In genomic region chr11:102620858-102621561, GRCh38 we compare ENCODE assay signal across 12 cellular contexts. TPM values are rescaled to one million over a fixed set of nuclear protein-coding genes. Genes with fewer than 3 reads are reported as not detected.
A peak's percentile ranks its signal among the peaks of the same experiment; 100 is the strongest.
DNase-seq lines count a peak whose midpoint lies in the region; ATAC-seq, FAIRE-seq and TF ChIP-seq lines count a peak whose summit lies in the region.
"Had no signal": no experiment of that assay in that cellular context is flagged by ENCODE, and none has a peak within 500 bp of the region (broad histone marks: within the 10 kb centered on the region; RNA-seq: fewer than 3 reads in every experiment).

No MANE protein-coding gene starts in this region.

- no peak for TF ChIP-seq POLR2A in transverse colon (IDR thresholded peaks at IDR 0.05)

- H3K27me3 ChIP-seq in transverse colon = no peaks in the 10 kb centered on the region
- H3K27me3 ChIP-seq: foreskin keratinocyte had no signal

- peak; percentile 64 for FAIRE-seq in HTR-8/SVneo (lab: Jason Lieb, UNC)

- DNase-seq in EL = peak; percentile 66
- DNase-seq in HTR-8/SVneo (ENCODE audit: insufficient read length, low spot score) = no peak
- peak; percentile 80 for DNase-seq in fibroblast of mammary gland (ENCODE audit: low read depth)
- DNase-seq in transverse colon = no peak
- DNase-seq in ecto neural progenitor cell (ENCODE audit: low spot score) = no peak
- DNase-seq in posterior vena cava (ENCODE audit: low spot score) = no peak
- DNase-seq in medulla oblongata (ENCODE audit: extremely low spot score) = no peak
- DNase-seq: activated gamma-delta T cell treated with Interleukin-2 at 50 U/mL for 16 hours; CD8-positive, alpha-beta memory T cell; foreskin keratinocyte; NCI-H446 treated with DMSO at 0.1 percent for 48 hours had no signal

- ATAC-seq in GM21423 (IDR thresholded peaks at IDR 0.05; ENCODE audit: unreplicated experiment) = peak; percentile 69
- ATAC-seq: foreskin keratinocyte had no signal

- in situ Hi-C loops in transverse colon (cut with MboI; ENCODE audit: low pct_ligation_motif_present in 1 of 4, low pct_unique_long_range_greater_than_20kb in 1 of 4, low sequenced_read_pairs in 3 of 4) = no loop called here

- H3K27ac ChIP-seq in transverse colon = no peak overlapping the region
- H3K27ac ChIP-seq: foreskin keratinocyte had no signal

- no peaks in the 10 kb centered on the region for H3K9me3 ChIP-seq in transverse colon

- no peak for TF ChIP-seq EP300 in transverse colon (IDR thresholded peaks at IDR 0.05; ENCODE audit: low read depth)

- intact Hi-C loops in transverse colon (cut with DNase I; ENCODE audit: low total_unique reads) = no loop called here
- intact Hi-C loops in posterior vena cava (cut with DNase I) = no loop called here

- H3K4me1 ChIP-seq in transverse colon = no peaks in the 10 kb centered on the region
- H3K4me1 ChIP-seq: foreskin keratinocyte had no signal

- 50 to 80% methylated on average over 8 to 12 of the region's 12 CpGs for WGBS in transverse colon (ENCODE audit: low coverage in 1 of 2), 2 donors

- no peak for TF ChIP-seq CTCF in fibroblast of mammary gland (conservative IDR thresholded peaks at IDR 0.05; ENCODE audit: control insufficient read depth, insufficient read depth, low read depth, low read length)
- no peak for TF ChIP-seq CTCF in transverse colon (IDR thresholded peaks at IDR 0.05)

- no peak overlapping the region for H3K4me3 ChIP-seq in fibroblast of mammary gland (ENCODE audit: control insufficient read depth, low read depth, low read length)
- H3K4me3 ChIP-seq in transverse colon = no peak overlapping the region

- no peaks in the 10 kb centered on the region for H3K36me3 ChIP-seq in transverse colon

RNA-seq across cellular contexts. Expression of gene MMP20, which starts 4.1 kb away (rescaled TPM):
- total RNA-seq in transverse colon (not detected), posterior vena cava (not detected)
- total RNA-seq: CD8-positive, alpha-beta memory T cell; foreskin keratinocyte had no signal

Comparison
In these comparisons a context has a peak if more than half of its experiments do, and no peak if none do; other contexts are left out.
1. DNase-seq: peak in EL (single experiment) and fibroblast of mammary gland (single experiment); none in HTR-8/SVneo (single experiment), transverse colon (single experiment), ecto neural progenitor cell (single experiment), posterior vena cava (single experiment) and medulla oblongata (single experiment).